Comparison of ENCODE assay signal across 29 cellular contexts in the genomic region with DNA sequence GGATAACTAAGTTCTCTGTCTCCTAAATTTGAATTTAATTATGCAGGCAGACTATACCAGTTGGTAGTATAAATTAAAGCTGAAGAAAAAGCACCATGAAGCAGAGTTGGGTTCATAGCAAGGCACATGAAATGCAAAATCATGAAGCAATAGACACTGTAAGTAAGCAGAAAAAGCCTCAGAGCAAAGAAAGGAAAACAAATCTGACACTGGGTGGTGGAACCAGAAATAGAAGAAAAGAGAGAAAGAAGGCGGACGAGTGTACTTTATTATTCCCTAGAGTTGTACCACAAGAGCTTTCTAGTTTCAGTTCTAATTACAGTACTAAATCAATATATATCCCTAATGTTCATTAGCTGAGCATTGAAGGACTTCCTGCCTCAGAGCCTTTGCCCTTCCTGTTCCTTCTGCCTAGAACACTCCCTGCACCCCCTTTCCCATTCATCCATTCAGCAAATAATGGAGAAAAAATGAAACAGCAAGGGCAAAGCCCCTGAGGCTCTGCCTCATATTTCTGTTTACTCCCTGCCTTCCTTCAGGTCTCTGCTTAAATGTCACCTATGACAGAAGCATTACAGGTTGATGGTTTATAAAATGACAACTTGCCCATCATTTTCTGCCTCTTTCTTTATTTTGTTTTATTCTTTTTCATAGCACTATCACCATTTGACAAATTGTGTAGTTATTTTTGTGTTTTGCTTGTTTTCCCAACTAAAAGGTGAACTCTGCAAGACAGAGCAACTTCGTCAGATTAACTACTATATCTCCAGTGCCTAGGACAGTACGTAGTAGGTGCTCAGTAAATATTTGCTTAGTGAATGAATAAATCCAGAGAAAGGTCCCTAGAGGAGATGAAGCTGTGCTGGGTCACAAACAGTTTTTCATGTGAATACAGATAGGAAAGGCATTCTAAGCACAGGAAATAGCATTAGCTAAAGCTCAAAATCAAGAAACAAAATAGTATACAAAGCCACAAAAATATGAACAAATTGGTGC.
A peak's percentile ranks its signal among the peaks of the same experiment; 100 is the strongest.
DNase-seq lines count a peak whose midpoint lies in the region; ATAC-seq, FAIRE-seq and TF ChIP-seq lines count a peak whose summit lies in the region.
"Had no signal": no experiment of that assay in that cellular context is flagged by ENCODE, and none has a peak within 500 bp of the region (broad histone marks: within the 10 kb centered on the region; RNA-seq: fewer than 3 reads in every experiment).

No MANE protein-coding gene starts in this region.

- peaks cover 75% of the 10 kb centered on the region for H3K4me1 ChIP-seq in HepG2 (ENCODE audit: insufficient read depth, low read length)
- H3K4me1 ChIP-seq: A549, BE2C, HAP-1, vagina had no signal

- H3K9me3 ChIP-seq in HepG2 (ENCODE audit: low read length), result no peaks in the 10 kb centered on the region
- H3K9me3 ChIP-seq: A549, BE2C, HAP-1, neutrophil, vagina had no signal

- no peaks in the 10 kb centered on the region for H3K36me3 Mint-ChIP-seq in stimulated activated naive CD8-positive, alpha-beta T cell treated with anti-CD3 and anti-CD28 coated beads, Interleukin-15, Interleukin-2, amounts not matched to agents 100 ng/mL and 50 ng/mL, for 24 hours (ENCODE audit: low read depth)
- H3K36me3 Mint-ChIP-seq in Calu3 (ENCODE audit: insufficient read depth, unreplicated experiment), result no peaks in the 10 kb centered on the region
- H3K36me3 Mint-ChIP-seq: activated CD8-positive, alpha-beta memory T cell treated with anti-CD3 and anti-CD28 coated beads, Interleukin-2, amount 10 ng/mL, durations not matched to agents 7 days and 5 days had no signal

- no peak overlapping the region for H3K4me3 Mint-ChIP-seq in stimulated activated naive CD8-positive, alpha-beta T cell treated with anti-CD3 and anti-CD28 coated beads, Interleukin-15, Interleukin-2, amounts not matched to agents 100 ng/mL and 50 ng/mL, for 24 hours
- H3K4me3 Mint-ChIP-seq in stimulated activated naive CD8-positive, alpha-beta T cell treated with anti-CD3 and anti-CD28 coated beads, Interleukin-15, amount 100 ng/mL, for 72 hours, result no peak overlapping the region
- H3K4me3 Mint-ChIP-seq in Calu3 (ENCODE audit: low read depth, unreplicated experiment), result no peak overlapping the region
- H3K4me3 Mint-ChIP-seq: activated CD4-positive, alpha-beta T cell treated with anti-CD3 and anti-CD28 coated beads, Interleukin-2, amount 10 ng/mL, durations not matched to agents 24 days and 14 days; activated CD8-positive, alpha-beta memory T cell treated with anti-CD3 and anti-CD28 coated beads, Interleukin-2, amount 10 ng/mL, durations not matched to agents 7 days and 5 days; activated T-cell treated with anti-CD3 and anti-CD28 coated beads, Interleukin-2, amount 50 U/mL, for 72 hours had no signal

- H3K9me3 Mint-ChIP-seq in stimulated activated naive CD8-positive, alpha-beta T cell treated with anti-CD3 and anti-CD28 coated beads, Interleukin-15, Interleukin-2, amounts not matched to agents 100 ng/mL and 50 ng/mL, for 24 hours, result no peaks in the 10 kb centered on the region
- H3K9me3 Mint-ChIP-seq in stimulated activated naive CD8-positive, alpha-beta T cell treated with anti-CD3 and anti-CD28 coated beads, Interleukin-15, amount 100 ng/mL, for 72 hours, result no peaks in the 10 kb centered on the region
- no peaks in the 10 kb centered on the region for H3K9me3 Mint-ChIP-seq in Calu3 (ENCODE audit: low read depth, unreplicated experiment)
- H3K9me3 Mint-ChIP-seq: activated CD4-positive, alpha-beta T cell treated with anti-CD3 and anti-CD28 coated beads, Interleukin-2, amount 10 ng/mL, durations not matched to agents 24 days and 14 days; activated T-cell treated with anti-CD3 and anti-CD28 coated beads, Interleukin-2, amount 50 U/mL, for 72 hours had no signal

- H3K4me3 ChIP-seq in HepG2 (replicated peaks in 1 of 3; ENCODE audit: insufficient read depth in 1 of 3, low read depth in 2 of 3, low read length in 3 of 3), result no peak overlapping the region
- H3K4me3 ChIP-seq: A549, HAP-1, vagina had no signal

- no peak for ATAC-seq in stimulated activated naive CD8-positive, alpha-beta T cell treated with anti-CD3 and anti-CD28 coated beads, Interleukin-15, amount 100 ng/mL, for 72 hours
- no peak for ATAC-seq in HepG2
- ATAC-seq in GM21526 (IDR thresholded peaks at IDR 0.05; ENCODE audit: low FRiP score, unreplicated experiment), result no peak
- ATAC-seq: A549; activated CD8-positive, alpha-beta memory T cell treated with anti-CD3 and anti-CD28 coated beads, Interleukin-2, amount 10 ng/mL, durations not matched to agents 7 days and 5 days; activated T-cell treated with anti-CD3 and anti-CD28 coated beads, Interleukin-2, amount 50 U/mL, for 72 hours; left colon; Panc1 had no signal

- no peaks in the 10 kb centered on the region for H3K79me2 ChIP-seq in HepG2 (ENCODE audit: insufficient read depth, low read length)

- no peaks in the 10 kb centered on the region for H3K27me3 Mint-ChIP-seq in stimulated activated naive CD8-positive, alpha-beta T cell treated with anti-CD3 and anti-CD28 coated beads, Interleukin-15, Interleukin-2, amounts not matched to agents 100 ng/mL and 50 ng/mL, for 24 hours
- H3K27me3 Mint-ChIP-seq in stimulated activated naive CD8-positive, alpha-beta T cell treated with anti-CD3 and anti-CD28 coated beads, Interleukin-15, amount 100 ng/mL, for 72 hours, result no peaks in the 10 kb centered on the region
- no peaks in the 10 kb centered on the region for H3K27me3 Mint-ChIP-seq in Calu3 (ENCODE audit: unreplicated experiment)
- H3K27me3 Mint-ChIP-seq: activated CD4-positive, alpha-beta T cell treated with anti-CD3 and anti-CD28 coated beads, Interleukin-2, amount 10 ng/mL, durations not matched to agents 24 days and 14 days; activated CD8-positive, alpha-beta memory T cell treated with anti-CD3 and anti-CD28 coated beads, Interleukin-2, amount 10 ng/mL, durations not matched to agents 7 days and 5 days had no signal

- TF ChIP-seq POLR2A in HepG2 (IDR thresholded peaks at IDR 0.05; ENCODE audit: insufficient read depth in 1 of 2, low read depth in 2 of 2, low read length in 2 of 2), result no peak

- no peak overlapping the region for H3K4me2 ChIP-seq in HepG2 (ENCODE audit: low read depth, low read length)
- H3K4me2 ChIP-seq: A549 had no signal

- H3K27ac ChIP-seq in HepG2 (ENCODE audit: extremely low read length, insufficient read depth, low read length), result no peak overlapping the region
- H3K27ac ChIP-seq: A549, neutrophil, vagina, VCaP had no signal

- H3K27ac Mint-ChIP-seq in stimulated activated naive CD8-positive, alpha-beta T cell treated with anti-CD3 and anti-CD28 coated beads, Interleukin-15, Interleukin-2, amounts not matched to agents 100 ng/mL and 50 ng/mL, for 24 hours, result peak overlapping the region; percentile 21
- H3K27ac Mint-ChIP-seq in stimulated activated naive CD8-positive, alpha-beta T cell treated with anti-CD3 and anti-CD28 coated beads, Interleukin-15, amount 100 ng/mL, for 72 hours, result no peak overlapping the region
- H3K27ac Mint-ChIP-seq in Calu3 (ENCODE audit: unreplicated experiment), result no peak overlapping the region
- H3K27ac Mint-ChIP-seq: activated CD4-positive, alpha-beta T cell treated with anti-CD3 and anti-CD28 coated beads, Interleukin-2, amount 10 ng/mL, durations not matched to agents 24 days and 14 days; activated CD8-positive, alpha-beta memory T cell treated with anti-CD3 and anti-CD28 coated beads, Interleukin-2, amount 10 ng/mL, durations not matched to agents 7 days and 5 days; activated T-cell treated with anti-CD3 and anti-CD28 coated beads, Interleukin-2, amount 50 U/mL, for 72 hours had no signal

- TF ChIP-seq CTCF in HepG2 (CRISPR knock-in tag; IDR thresholded peaks at IDR 0.05) (no peak), Calu3 (IDR thresholded peaks at IDR 0.05; ENCODE audit: unreplicated experiment) (no peak)

- no peak for TF ChIP-seq RAD21 in HepG2 (CRISPR knock-in tag; IDR thresholded peaks at IDR 0.05)

- no peak for TF ChIP-seq EP300 in HepG2 (IDR thresholded peaks at IDR 0.05; ENCODE audit: low read depth in 2 of 2, low read length in 2 of 2)
- TF ChIP-seq EP300 in HepG2 (CRISPR knock-in tag; IDR thresholded peaks at IDR 0.05; ENCODE audit: borderline replicate concordance), result no peak

- H3K9ac ChIP-seq in HepG2 (ENCODE audit: insufficient read depth, low read depth, low read length), result no peak overlapping the region

- no peak overlapping the region for H2AFZ ChIP-seq in HepG2 (ENCODE audit: low read length)

- POLR2A ChIA-PET in HepG2 (lab: Yijun Ruan, JAX), result no interaction called here

- in situ Hi-C loops in HepG2 (cut with HindIII; ENCODE audit: extremely low pct_ligation_motif_present, low pct_unique_long_range_greater_than_20kb), result no loop called here

- H3K4me1 Mint-ChIP-seq in stimulated activated naive CD8-positive, alpha-beta T cell treated with anti-CD3 and anti-CD28 coated beads, Interleukin-15, Interleukin-2, amounts not matched to agents 100 ng/mL and 50 ng/mL, for 24 hours (ENCODE audit: low read depth), result peaks cover 25% of the 10 kb centered on the region
- H3K4me1 Mint-ChIP-seq in stimulated activated naive CD8-positive, alpha-beta T cell treated with anti-CD3 and anti-CD28 coated beads, Interleukin-15, amount 100 ng/mL, for 72 hours, result peaks cover 27% of the 10 kb centered on the region
- peaks cover 35% of the 10 kb centered on the region for H3K4me1 Mint-ChIP-seq in Calu3 (ENCODE audit: low read depth, unreplicated experiment)

- BruUV-seq in HepG2 (replicated peaks; lab: Mats Ljungman, UMichigan) (no TSS peak), Calu3 (replicated peaks; lab: Mats Ljungman, UMichigan) (no TSS peak)

- FAIRE-seq in HepG2 (lab: Jason Lieb, UNC), result no peak
- FAIRE-seq: A549, GM18507 had no signal

- CTCF ChIA-PET in HepG2 (lab: Yijun Ruan, JAX; ENCODE audit: low intra/inter-chr PET ratio, low total read pairs), result no interaction called here
- CTCF ChIA-PET in Calu3 (lab: Charles Lee), result interaction anchor here (1.1 kb wide), 1 partner anchor 159 kb away, joined by 4 read pairs; no protein-coding TSS in a partner anchor

- 51% methylated on average over 4 of the region's 4 CpGs for WGBS in HepG2 (ENCODE audit: low lambda C conversion rate)

- DNase-seq in stimulated activated naive CD8-positive, alpha-beta T cell treated with anti-CD3 and anti-CD28 coated beads, Interleukin-15, amount 100 ng/mL, for 72 hours, result no peak
- DNase-seq in NCI-H748 (lab: John Stamatoyannopoulos, UW; ENCODE audit: unreplicated experiment), result peak; percentile 26
- DNase-seq in HepG2 (ENCODE audit: low spot score), result no peak
- no peak for DNase-seq in activated T-cell treated with anti-CD3 and anti-CD28 coated beads, Interleukin-2, amount 50 U/mL, for 1 hour
- DNase-seq in Calu3, result no peak
- no peak for DNase-seq in NAMALWA (ENCODE audit: low spot score)
- DNase-seq: activated CD4-positive, alpha-beta T cell treated with anti-CD3 and anti-CD28 coated beads, Interleukin-2, amount 10 ng/mL, durations not matched to agents 24 days and 14 days; activated CD8-positive, alpha-beta memory T cell treated with anti-CD3 and anti-CD28 coated beads, Interleukin-2, amount 10 ng/mL, durations not matched to agents 7 days and 5 days; activated naive CD4-positive, alpha-beta T cell treated with Interleukin-2 at 50 U/mL for 16 hours; activated T-cell treated with anti-CD3 and anti-CD28 coated beads, Interleukin-2, amount 50 U/mL, for 72 hours; BE2C; COR-L47; dermis blood vessel endothelial cell; KBM-7; left colon; mesendoderm; NCI-H187; SHP77; stimulated activated naive CD4-positive, alpha-beta T cell treated with Interleukin-2 at 50 U/mL for 16 hours; T-helper 9 cell had no signal

- intact Hi-C loops in HepG2 (cut with micrococcal nuclease; ENCODE audit: unreplicated experiment) (no loop called here), Calu3 (cut with micrococcal nuclease; ENCODE audit: unreplicated experiment) (no loop called here)

- no peaks in the 10 kb centered on the region for H3K36me3 ChIP-seq in HepG2 (replicated peaks in 1 of 2; ENCODE audit: control insufficient read depth in 1 of 2, insufficient read depth in 2 of 2, low read length in 2 of 2)
- H3K36me3 ChIP-seq: BE2C, HAP-1, neutrophil, vagina had no signal

- no peaks in the 10 kb centered on the region for H4K20me1 ChIP-seq in HepG2 (ENCODE audit: insufficient read depth, low read length)

- no peaks in the 10 kb centered on the region for H3K27me3 ChIP-seq in HepG2 (ENCODE audit: control insufficient read depth in 1 of 2, insufficient read depth in 2 of 2, low read length in 2 of 2)
- H3K27me3 ChIP-seq: BE2C, neutrophil, vagina had no signal
